Comparison of ENCODE assay signal across 15 cellular contexts in genomic region chr3:169112153-169112892, GRCh38.
DNase-seq lines count a peak whose midpoint lies in the region; ATAC-seq and TF ChIP-seq lines count a peak whose summit lies in the region.
"Had no signal": no experiment of that assay in that cellular context is flagged by ENCODE, and none has a peak within 500 bp of the region (broad histone marks: within the 10 kb centered on the region; RNA-seq: fewer than 3 reads in every experiment).

No MANE protein-coding gene starts in this region.

- H3K9me3 ChIP-seq in ascending aorta = no peaks in the 10 kb centered on the region

- no peak for TF ChIP-seq CTCF in ascending aorta (IDR thresholded peaks at IDR 0.05)

- no peaks in the 10 kb centered on the region for H3K4me1 Mint-ChIP-seq in stimulated activated effector memory CD8-positive, alpha-beta T cell treated with anti-CD3 and anti-CD28 coated beads, Interleukin-12 subunit alpha, Interleukin-12 subunit beta, amount 100 ng/mL, for 72 hours
- H3K4me1 Mint-ChIP-seq: activated CD4-positive, alpha-beta T cell treated with anti-CD3 and anti-CD28 coated beads, Interleukin-2, amount 10 ng/mL, durations not matched to agents 24 days and 14 days; B cell; memory B cell had no signal

- no peaks in the 10 kb centered on the region for H3K9me3 Mint-ChIP-seq in stimulated activated effector memory CD8-positive, alpha-beta T cell treated with anti-CD3 and anti-CD28 coated beads, Interleukin-12 subunit alpha, Interleukin-12 subunit beta, amount 100 ng/mL, for 72 hours
- H3K9me3 Mint-ChIP-seq: activated CD4-positive, alpha-beta T cell treated with anti-CD3 and anti-CD28 coated beads, Interleukin-2, amount 10 ng/mL, durations not matched to agents 24 days and 14 days; memory B cell had no signal

- H3K27ac ChIP-seq in ascending aorta = peak overlapping the region; percentile 66

- no peak overlapping the region for H3K4me3 ChIP-seq in ascending aorta

- intact Hi-C loops in ascending aorta (cut with DNase I) = no loop called here

- H3K4me1 ChIP-seq in ascending aorta = peaks cover 0 to 21% of the 10 kb centered on the region in 2 donors

- H3K27me3 ChIP-seq in ascending aorta = no peaks in the 10 kb centered on the region

- DNase-seq in 8988T (peak; percentile 29), HPDE6-E6E7 (ENCODE audit: extremely low spot score) (peak; percentile 15), ascending aorta (ENCODE audit: low spot score in 2 of 2) (no peak), iris pigment epithelial cell (ENCODE audit: low read depth) (peak; percentile 96), retina (no peak), putamen (ENCODE audit: low spot score) (no peak)
- no peak for DNase-seq in stimulated activated effector memory CD8-positive, alpha-beta T cell treated with anti-CD3 and anti-CD28 coated beads, Interleukin-12 subunit alpha, Interleukin-12 subunit beta, amount 100 ng/mL, for 72 hours (ENCODE audit: low spot score in 2 of 2)
- no peak for DNase-seq in central memory CD4-positive, alpha-beta T cell
- DNase-seq: activated CD4-positive, alpha-beta T cell treated with anti-CD3 and anti-CD28 coated beads, Interleukin-2, amount 10 ng/mL, durations not matched to agents 24 days and 14 days; activated naive CD4-positive, alpha-beta T cell treated with anti-CD3 and anti-CD28 coated beads, Interleukin-2, amount 50 U/mL, for 16 hours; erythroblast; NCI-H1930 had no signal

- H3K36me3 Mint-ChIP-seq in stimulated activated effector memory CD8-positive, alpha-beta T cell treated with anti-CD3 and anti-CD28 coated beads, Interleukin-12 subunit alpha, Interleukin-12 subunit beta, amount 100 ng/mL, for 72 hours = no peaks in the 10 kb centered on the region
- H3K36me3 Mint-ChIP-seq: memory B cell had no signal

- no peak overlapping the region for H3K27ac Mint-ChIP-seq in stimulated activated effector memory CD8-positive, alpha-beta T cell treated with anti-CD3 and anti-CD28 coated beads, Interleukin-12 subunit alpha, Interleukin-12 subunit beta, amount 100 ng/mL, for 72 hours
- H3K27ac Mint-ChIP-seq: activated CD4-positive, alpha-beta T cell treated with anti-CD3 and anti-CD28 coated beads, Interleukin-2, amount 10 ng/mL, durations not matched to agents 24 days and 14 days; B cell; memory B cell had no signal

- no peak for ATAC-seq in stimulated activated effector memory CD8-positive, alpha-beta T cell treated with anti-CD3 and anti-CD28 coated beads, Interleukin-12 subunit alpha, Interleukin-12 subunit beta, amount 100 ng/mL, for 72 hours
- ATAC-seq: Right ventricle myocardium inferior had no signal

- no peak overlapping the region for H3K4me3 Mint-ChIP-seq in stimulated activated effector memory CD8-positive, alpha-beta T cell treated with anti-CD3 and anti-CD28 coated beads, Interleukin-12 subunit alpha, Interleukin-12 subunit beta, amount 100 ng/mL, for 72 hours
- H3K4me3 Mint-ChIP-seq: activated CD4-positive, alpha-beta T cell treated with anti-CD3 and anti-CD28 coated beads, Interleukin-2, amount 10 ng/mL, durations not matched to agents 24 days and 14 days; B cell; memory B cell had no signal

- H3K36me3 ChIP-seq in ascending aorta = no peaks in the 10 kb centered on the region

Comparison
In these comparisons a context has a peak if more than half of its experiments do, and no peak if none do; other contexts are left out.
1. DNase-seq: peak in 8988T (single experiment), HPDE6-E6E7 (single experiment) and iris pigment epithelial cell (single experiment); none in ascending aorta (0 of 2), retina (single experiment), stimulated activated effector memory CD8-positive, alpha-beta T cell treated with anti-CD3 and anti-CD28 coated beads, Interleukin-12 subunit alpha, Interleukin-12 subunit beta, amount 100 ng/mL, for 72 hours (0 of 2), central memory CD4-positive, alpha-beta T cell (single experiment) and putamen (single experiment).